9 cellular contexts compared by ENCODE assay signal in genomic region chr4:57308301-57308700, GRCh38.
"Had no signal": no experiment of that assay in that cellular context is flagged by ENCODE, and none has a peak within 500 bp of the region (broad histone marks: within the 10 kb centered on the region; RNA-seq: fewer than 3 reads in every experiment).

No MANE protein-coding gene starts in this region.

- ATAC-seq: GM23338, HCT116 had no signal

- H3K4me1 ChIP-seq: HAP-1 had no signal

- H3K36me3 ChIP-seq: HAP-1 had no signal

- H3K27ac ChIP-seq: GM23248 had no signal

- H2AFZ ChIP-seq: GM23248, GM23338 had no signal

- H3K9ac ChIP-seq: GM23248 had no signal

- H3K9me3 ChIP-seq: HAP-1 had no signal

- H3K4me3 ChIP-seq: GM23248, GM23338, HAP-1 had no signal

- H3K4me2 ChIP-seq: GM23338 had no signal

- DNase-seq: GM23248, GOT3, H7, H9, HCEC 1CT, HFFc6 had no signal
